40 cellular contexts compared by ENCODE assay signal in genomic region chr9:98451576-98451975, GRCh38.
"Had no signal": no experiment of that assay in that cellular context is flagged by ENCODE, and none has a peak within 500 bp of the region (broad histone marks: within the 10 kb centered on the region; RNA-seq: fewer than 3 reads in every experiment).

No MANE protein-coding gene starts in this region.

- H3K9me3 ChIP-seq: adrenal gland, ascending aorta, body of pancreas, breast epithelium had no signal

- ATAC-seq: activated naive CD4-positive, alpha-beta T cell treated with anti-CD3 and anti-CD28 coated beads, Interleukin-2, amount 50 U/mL, for 72 hours; activated naive CD8-positive, alpha-beta T cell treated with anti-CD3 and anti-CD28 coated beads, Interleukin-2, amount 50 U/mL, for 24 hours; activated T-cell treated with anti-CD3 and anti-CD28 coated beads, Interleukin-2, amount 50 U/mL, for 4 hours; activated T-cell treated with anti-CD3 and anti-CD28 coated beads, Interleukin-2, amount 50 U/mL, for 72 hours; activated T-helper 17 cell treated with anti-CD3 and anti-CD28 coated beads, Interleukin-2, amount 50 U/mL, for 72 hours; body of pancreas had no signal

- H3K4me1 ChIP-seq: adrenal gland, ascending aorta, body of pancreas had no signal

- H3K36me3 Mint-ChIP-seq: activated naive CD4-positive, alpha-beta T cell treated with anti-CD3 and anti-CD28 coated beads, Interleukin-2, amount 10 ng/mL, durations not matched to agents 7 days and 5 days; activated naive CD4-positive, alpha-beta T cell treated with anti-CD3 and anti-CD28 coated beads, Interleukin-2, amount 50 U/mL, for 24 hours; activated naive CD4-positive, alpha-beta T cell treated with anti-CD3 and anti-CD28 coated beads, Interleukin-2, amount 50 U/mL, for 72 hours; activated naive CD8-positive, alpha-beta T cell; activated naive CD8-positive, alpha-beta T cell treated with anti-CD3 and anti-CD28 coated beads for 36 hours; activated naive CD8-positive, alpha-beta T cell treated with anti-CD3 and anti-CD28 coated beads, Interleukin-2, amount 10 ng/mL, durations not matched to agents 7 days and 5 days had no signal

- DNase-seq: activated effector memory CD4-positive, alpha-beta T cell treated with anti-CD3 and anti-CD28 coated beads, Interleukin-2, amount 50 U/mL, for 16 hours; activated effector memory CD4-positive, alpha-beta T cell treated with Interleukin-2 at 50 U/mL for 16 hours; activated gamma-delta T cell; activated gamma-delta T cell treated with Interleukin-2 at 50 U/mL for 16 hours; activated naive CD4-positive, alpha-beta T cell; activated naive CD4-positive, alpha-beta T cell treated with anti-CD3 and anti-CD28 coated beads for 36 hours; activated naive CD4-positive, alpha-beta T cell treated with anti-CD3 and anti-CD28 coated beads, Interleukin-2, amount 10 ng/mL, durations not matched to agents 7 days and 5 days; activated naive CD4-positive, alpha-beta T cell treated with anti-CD3 and anti-CD28 coated beads, Interleukin-2, amount 50 U/mL, for 16 hours; activated naive CD4-positive, alpha-beta T cell treated with Interleukin-2 at 50 U/mL for 16 hours; activated naive CD8-positive, alpha-beta T cell treated with anti-CD3 and anti-CD28 coated beads for 36 hours; activated naive CD8-positive, alpha-beta T cell treated with anti-CD3 and anti-CD28 coated beads, Interleukin-2, amount 10 ng/mL, durations not matched to agents 7 days and 5 days; activated naive CD8-positive, alpha-beta T cell treated with anti-CD3 and anti-CD28 coated beads, Interleukin-2, amount 50 U/mL, for 24 hours; activated T-cell treated with anti-CD3 and anti-CD28 coated beads, Interleukin-2, amount 50 U/mL, for 1 hour; activated T-cell treated with anti-CD3 and anti-CD28 coated beads, Interleukin-2, amount 50 U/mL, for 24 hours; activated T-cell treated with anti-CD3 and anti-CD28 coated beads, Interleukin-2, amount 50 U/mL, for 4 hours; activated T-cell treated with anti-CD3 and anti-CD28 coated beads, Interleukin-2, amount 50 U/mL, for 48 hours; activated T-cell treated with anti-CD3 and anti-CD28 coated beads, Interleukin-2, amount 50 U/mL, for 72 hours; adrenal gland; amniotic stem cell; amygdala; anterior cingulate cortex; aorta; body of pancreas; brain microvascular endothelial cell; caudate nucleus; central memory CD4-positive, alpha-beta T cell; cerebellar nuclear complex had no signal

- H3K27ac ChIP-seq: adrenal gland, ascending aorta, body of pancreas, brain microvascular endothelial cell, breast epithelium, cardiac muscle cell had no signal

- H3K4me3 Mint-ChIP-seq: activated naive CD4-positive, alpha-beta T cell treated with anti-CD3 and anti-CD28 coated beads for 36 hours; activated naive CD4-positive, alpha-beta T cell treated with anti-CD3 and anti-CD28 coated beads, Interleukin-2, amount 10 ng/mL, durations not matched to agents 7 days and 5 days; activated naive CD4-positive, alpha-beta T cell treated with anti-CD3 and anti-CD28 coated beads, Interleukin-2, amount 50 U/mL, for 24 hours; activated naive CD8-positive, alpha-beta T cell; activated naive CD8-positive, alpha-beta T cell treated with anti-CD3 and anti-CD28 coated beads for 36 hours; activated naive CD8-positive, alpha-beta T cell treated with anti-CD3 and anti-CD28 coated beads, Interleukin-2, amount 10 ng/mL, durations not matched to agents 7 days and 5 days; activated naive CD8-positive, alpha-beta T cell treated with anti-CD3 and anti-CD28 coated beads, Interleukin-2, amount 50 U/mL, for 24 hours; activated T-cell treated with anti-CD3 and anti-CD28 coated beads, Interleukin-2, amount 50 U/mL, for 24 hours; activated T-cell treated with anti-CD3 and anti-CD28 coated beads, Interleukin-2, amount 50 U/mL, for 4 hours; activated T-cell treated with anti-CD3 and anti-CD28 coated beads, Interleukin-2, amount 50 U/mL, for 72 hours; activated T-helper 1 cell treated with anti-CD3 and anti-CD28 coated beads, Interleukin-12 subunit alpha, Interleukin-12 subunit beta, Interleukin-2, Interleukin-4 antibody, amounts not matched to agents 30 ng/mL and 10 ng/mL and 1 ng/mL, durations not matched to agents 14 hours and 24 hours and 36 hours; activated T-helper 17 cell treated with anti-CD3 and anti-CD28 coated beads, Interleukin-2, amount 50 U/mL, for 72 hours; brain; central memory CD8-positive, alpha-beta T cell had no signal

- H3K9me3 Mint-ChIP-seq: activated naive CD4-positive, alpha-beta T cell treated with anti-CD3 and anti-CD28 coated beads for 36 hours; activated naive CD4-positive, alpha-beta T cell treated with anti-CD3 and anti-CD28 coated beads, Interleukin-2, amount 10 ng/mL, durations not matched to agents 7 days and 5 days; activated naive CD4-positive, alpha-beta T cell treated with anti-CD3 and anti-CD28 coated beads, Interleukin-2, amount 50 U/mL, for 24 hours; activated naive CD4-positive, alpha-beta T cell treated with anti-CD3 and anti-CD28 coated beads, Interleukin-2, amount 50 U/mL, for 72 hours; activated naive CD8-positive, alpha-beta T cell treated with anti-CD3 and anti-CD28 coated beads for 36 hours; activated naive CD8-positive, alpha-beta T cell treated with anti-CD3 and anti-CD28 coated beads, Interleukin-2, amount 10 ng/mL, durations not matched to agents 7 days and 5 days; activated naive CD8-positive, alpha-beta T cell treated with anti-CD3 and anti-CD28 coated beads, Interleukin-2, amount 50 U/mL, for 24 hours; activated T-cell treated with anti-CD3 and anti-CD28 coated beads, Interleukin-2, amount 50 U/mL, for 24 hours; activated T-cell treated with anti-CD3 and anti-CD28 coated beads, Interleukin-2, amount 50 U/mL, for 4 hours; activated T-cell treated with anti-CD3 and anti-CD28 coated beads, Interleukin-2, amount 50 U/mL, for 72 hours; activated T-helper 1 cell treated with anti-CD3 and anti-CD28 coated beads, Interleukin-12 subunit alpha, Interleukin-12 subunit beta, Interleukin-2, Interleukin-4 antibody, amounts not matched to agents 30 ng/mL and 10 ng/mL and 1 ng/mL, durations not matched to agents 14 hours and 24 hours and 36 hours; activated T-helper 17 cell treated with anti-CD3 and anti-CD28 coated beads, Interleukin-2, amount 50 U/mL, for 72 hours; activated T-helper 2 cell treated with anti-CD3 and anti-CD28 coated beads, Interferon-gamma antibody, Interleukin-2, Interleukin-4, amounts not matched to agents 10 μg/mL and 5 μg/mL and 100 μg/mL, durations not matched to agents 14 hours and 24 hours and 36 hours; brain; central memory CD8-positive, alpha-beta T cell had no signal

- H3K4me1 Mint-ChIP-seq: activated naive CD4-positive, alpha-beta T cell treated with anti-CD3 and anti-CD28 coated beads, Interleukin-2, amount 10 ng/mL, durations not matched to agents 7 days and 5 days; activated naive CD4-positive, alpha-beta T cell treated with anti-CD3 and anti-CD28 coated beads, Interleukin-2, amount 50 U/mL, for 24 hours; activated naive CD8-positive, alpha-beta T cell treated with anti-CD3 and anti-CD28 coated beads for 36 hours; activated naive CD8-positive, alpha-beta T cell treated with anti-CD3 and anti-CD28 coated beads, Interleukin-2, amount 10 ng/mL, durations not matched to agents 7 days and 5 days; activated naive CD8-positive, alpha-beta T cell treated with anti-CD3 and anti-CD28 coated beads, Interleukin-2, amount 50 U/mL, for 24 hours; activated T-helper 17 cell treated with anti-CD3 and anti-CD28 coated beads, Interleukin-2, amount 50 U/mL, for 72 hours; central memory CD8-positive, alpha-beta T cell had no signal

- H3K4me3 ChIP-seq: adrenal gland, ascending aorta, body of pancreas, breast epithelium, cardiac muscle cell had no signal

- H3K27me3 ChIP-seq: adrenal gland, ascending aorta, body of pancreas, brain microvascular endothelial cell, breast epithelium, cardiac muscle cell had no signal

- FAIRE-seq: astrocyte, bronchial epithelial cell had no signal

- H3K36me3 ChIP-seq: adrenal gland, ascending aorta, brain microvascular endothelial cell, breast epithelium, cardiac muscle cell had no signal

- H3K27ac Mint-ChIP-seq: activated naive CD4-positive, alpha-beta T cell treated with anti-CD3 and anti-CD28 coated beads for 36 hours; activated naive CD4-positive, alpha-beta T cell treated with anti-CD3 and anti-CD28 coated beads, Interleukin-2, amount 10 ng/mL, durations not matched to agents 7 days and 5 days; activated naive CD4-positive, alpha-beta T cell treated with anti-CD3 and anti-CD28 coated beads, Interleukin-2, amount 50 U/mL, for 24 hours; activated naive CD4-positive, alpha-beta T cell treated with anti-CD3 and anti-CD28 coated beads, Interleukin-2, amount 50 U/mL, for 72 hours; activated naive CD8-positive, alpha-beta T cell; activated naive CD8-positive, alpha-beta T cell treated with anti-CD3 and anti-CD28 coated beads for 36 hours; activated naive CD8-positive, alpha-beta T cell treated with anti-CD3 and anti-CD28 coated beads, Interleukin-2, amount 10 ng/mL, durations not matched to agents 7 days and 5 days; activated naive CD8-positive, alpha-beta T cell treated with anti-CD3 and anti-CD28 coated beads, Interleukin-2, amount 50 U/mL, for 24 hours; activated T-cell treated with anti-CD3 and anti-CD28 coated beads, Interleukin-2, amount 50 U/mL, for 24 hours; activated T-cell treated with anti-CD3 and anti-CD28 coated beads, Interleukin-2, amount 50 U/mL, for 72 hours; activated T-helper 1 cell treated with anti-CD3 and anti-CD28 coated beads, Interleukin-12 subunit alpha, Interleukin-12 subunit beta, Interleukin-2, Interleukin-4 antibody, amounts not matched to agents 30 ng/mL and 10 ng/mL and 1 ng/mL, durations not matched to agents 14 hours and 24 hours and 36 hours; activated T-helper 17 cell treated with anti-CD3 and anti-CD28 coated beads, Interleukin-2, amount 50 U/mL, for 72 hours; activated T-helper 2 cell treated with anti-CD3 and anti-CD28 coated beads, Interferon-gamma antibody, Interleukin-2, Interleukin-4, amounts not matched to agents 10 μg/mL and 5 μg/mL and 100 μg/mL, durations not matched to agents 14 hours and 24 hours and 36 hours; brain had no signal
